ENCODE assay signal across 9 cellular contexts in the genomic region with DNA sequence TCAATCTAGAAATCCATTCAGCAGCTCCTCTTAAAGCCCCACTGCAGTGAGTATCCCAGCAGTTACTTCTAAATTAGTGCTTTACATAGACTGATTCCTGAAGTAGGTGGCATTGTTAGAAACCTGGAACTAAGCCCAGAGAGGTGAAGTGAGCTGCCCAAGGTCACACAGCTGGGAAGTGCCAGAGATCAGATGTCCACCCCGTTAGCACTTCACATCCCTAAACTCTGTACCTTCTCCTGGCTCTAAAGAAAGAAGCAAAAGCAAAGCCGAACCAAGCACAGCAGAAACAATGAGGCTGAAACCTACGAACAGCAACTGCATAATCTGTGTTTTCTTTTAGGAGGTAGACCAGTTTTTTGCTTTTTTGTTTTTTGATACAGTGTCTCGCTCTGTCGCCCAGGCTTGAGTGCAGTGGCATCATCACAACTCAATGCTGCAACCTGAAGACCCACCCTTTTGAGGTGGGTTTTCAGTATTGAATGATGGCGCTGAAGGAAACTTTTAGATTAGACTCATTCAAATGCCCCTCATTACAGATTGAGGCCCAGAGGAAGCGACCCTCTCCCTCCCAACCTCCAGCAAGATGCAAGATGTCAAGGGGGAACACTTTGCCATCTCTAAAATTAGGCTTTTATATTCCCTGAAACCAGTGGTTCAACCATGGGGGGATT. TPM values are rescaled to one million over a fixed set of nuclear protein-coding genes. Genes with fewer than 3 reads are reported as not detected.
A peak's percentile ranks its signal among the peaks of the same experiment; 100 is the strongest.
DNase-seq lines count a peak whose midpoint lies in the region; ATAC-seq and TF ChIP-seq lines count a peak whose summit lies in the region.
"Had no signal": no experiment of that assay in that cellular context is flagged by ENCODE, and none has a peak within 500 bp of the region (broad histone marks: within the 10 kb centered on the region; RNA-seq: fewer than 3 reads in every experiment).

No MANE protein-coding gene starts in this region.

- peak; percentile 2 for ATAC-seq in Right ventricle myocardium superior (ENCODE audit: poor library complexity)
- ATAC-seq in psoas muscle = peak in 2 of 4 donors; percentile 6 to 25
- ATAC-seq in GM18858 (IDR thresholded peaks at IDR 0.05; ENCODE audit: unreplicated experiment) = no peak

- POLR2A ChIA-PET in RWPE1 (lab: Yijun Ruan, JAX; ENCODE audit: low non-redundant PET) = interaction anchor here (0.5 to 6.7 kb wide), 9 partner anchors 18 to 85 kb away, joined by 3 to 54 read pairs (median 6); no protein-coding TSS in a partner anchor

- H3K27ac ChIP-seq in RWPE1 (peak overlapping the region; percentile 100), psoas muscle (peak overlapping the region; percentile 97)
- H3K27ac ChIP-seq: KMS-11 had no signal

- DNase-seq in RWPE1 (ENCODE audit: low spot score) = no peak
- no peak for DNase-seq in Right ventricle myocardium superior
- DNase-seq in psoas muscle = no peak
- DNase-seq in GM13976 (ENCODE audit: low spot score) = no peak
- no peak for DNase-seq in globus pallidus (ENCODE audit: low spot score)
- DNase-seq in NCI-H510A treated with DMSO at 0.1 percent for 48 hours (lab: John Stamatoyannopoulos, UW) = no peak

- no peaks in the 10 kb centered on the region for H3K9me3 ChIP-seq in psoas muscle

- peaks cover 72% of the 10 kb centered on the region for H3K4me1 ChIP-seq in psoas muscle

- WGBS in psoas muscle, 3 donors = 67 to 70% (median 67%) methylated on average over 7 of the region's 7 CpGs

- no peaks in the 10 kb centered on the region for H3K27me3 ChIP-seq in psoas muscle (ENCODE audit: insufficient read depth in 3 of 3, low read length in 2 of 3)

- TF ChIP-seq CTCF in RWPE1 (conservative IDR thresholded peaks at IDR 0.05; ENCODE audit: low read depth) (no peak), psoas muscle (IDR thresholded peaks at IDR 0.05) (no peak), GM13976 (IDR thresholded peaks at IDR 0.05; ENCODE audit: borderline replicate concordance, control extremely low read depth, extremely low read depth, insufficient read depth, missing control alignments) (no peak)

- in situ Hi-C loops in GM13976 (cut with MboI; ENCODE audit: low sequenced_read_pairs, unreplicated experiment) = loop anchor here (10.0 kb wide), 1 partner anchor 85 kb away; no protein-coding TSS in a partner anchor

- CTCF ChIA-PET in RWPE1 (lab: Yijun Ruan, JAX) = interaction anchor here (0.7 to 4.1 kb wide), 6 partner anchors 9 to 86 kb away, joined by 3 to 39 read pairs (median 4); no protein-coding TSS in a partner anchor

- no peaks in the 10 kb centered on the region for H3K36me3 ChIP-seq in psoas muscle (ENCODE audit: insufficient read depth in 1 of 2, low read depth in 1 of 2)

- intact Hi-C loops in Right ventricle myocardium superior (cut with DNase I) = loop anchor here (1.0 kb wide), 1 partner anchor 41 kb away; no protein-coding TSS in a partner anchor
- intact Hi-C loops in psoas muscle (cut with DNase I) = loop anchor here in 1 of 2 donors (2.0 kb wide), 1 partner anchor 41 kb away; no protein-coding TSS in a partner anchor

- H3K4me3 ChIP-seq in GM08714 (ENCODE audit: low read length) = peak overlapping the region; percentile 8; the same call in 1 of the 2 replicates
- peak overlapping the region; percentile 61 for H3K4me3 ChIP-seq in psoas muscle

RNA-seq across cellular contexts. Expression of gene ZMYND8, which starts 3.2 kb away (rescaled TPM):
- 37.7 TPM for total RNA-seq in Right ventricle myocardium superior
- 10 to 100 TPM; 17.7 to 42.9 (median 22.4) TPM for total RNA-seq in psoas muscle
- 1 to 10 TPM; 4.7 to 9.5 (median 8.2) TPM for polyA plus RNA-seq in psoas muscle
